In genomic region chr1:111195002-111195684, GRCh38 we compare ENCODE assay signal across 19 cellular contexts. TPM values are rescaled to one million over a fixed set of nuclear protein-coding genes. Genes with fewer than 3 reads are reported as not detected.
DNase-seq lines count a peak whose midpoint lies in the region; ATAC-seq and TF ChIP-seq lines count a peak whose summit lies in the region.
"Had no signal": no experiment of that assay in that cellular context is flagged by ENCODE, and none has a peak within 500 bp of the region (broad histone marks: within the 10 kb centered on the region; RNA-seq: fewer than 3 reads in every experiment).

No MANE protein-coding gene starts in this region.

- ATAC-seq in natural killer cell treated with Interleukin-12 subunit alpha and Interleukin-12 subunit beta and Interleukin-15 and Interleukin-18, amount 100 ng/mL, for 72 hours: no peak
- ATAC-seq in GM21360 (IDR thresholded peaks at IDR 0.05; ENCODE audit: unreplicated experiment): no peak
- ATAC-seq: activated CD4-positive, CD25-positive, alpha-beta regulatory T cell treated with anti-CD3 and anti-CD28 coated beads, Interleukin-2, amount 50 U/mL, for 24 hours; gastroesophageal sphincter; pancreas had no signal

- H3K36me3 Mint-ChIP-seq in CD8-positive, alpha-beta memory T cell: peaks cover 58 to 100% (median 69%) of the 10 kb centered on the region in 3 donors
- peaks cover 19% of the 10 kb centered on the region for H3K36me3 Mint-ChIP-seq in IgD-negative memory B cell
- peaks cover 62% of the 10 kb centered on the region for H3K36me3 Mint-ChIP-seq in natural killer cell treated with Interleukin-12 subunit alpha and Interleukin-12 subunit beta and Interleukin-15 and Interleukin-18, amount 100 ng/mL, for 72 hours

- H3K27ac ChIP-seq in CD8-positive, alpha-beta memory T cell (ENCODE audit: low read depth, low read length): peak overlapping the region; percentile 10
- H3K27ac ChIP-seq in colonic mucosa: peak overlapping the region; percentile 68
- H3K27ac ChIP-seq: gastroesophageal sphincter, pancreas, tibial nerve had no signal

- H3K27ac Mint-ChIP-seq in CD8-positive, alpha-beta memory T cell: peak overlapping the region; percentile 93 to 100 (median 96)
- H3K27ac Mint-ChIP-seq in IgD-negative memory B cell: peak overlapping the region; percentile 20 to 90 (median 78)
- peak overlapping the region; percentile 94 to 99 for H3K27ac Mint-ChIP-seq in natural killer cell treated with Interleukin-12 subunit alpha and Interleukin-12 subunit beta and Interleukin-15 and Interleukin-18, amount 100 ng/mL, for 72 hours
- H3K27ac Mint-ChIP-seq: endodermal cell had no signal

- H3K9me3 Mint-ChIP-seq in CD8-positive, alpha-beta memory T cell: no peaks in the 10 kb centered on the region
- H3K9me3 Mint-ChIP-seq in IgD-negative memory B cell: no peaks in the 10 kb centered on the region
- no peaks in the 10 kb centered on the region for H3K9me3 Mint-ChIP-seq in natural killer cell treated with Interleukin-12 subunit alpha and Interleukin-12 subunit beta and Interleukin-15 and Interleukin-18, amount 100 ng/mL, for 72 hours
- H3K9me3 Mint-ChIP-seq: endodermal cell had no signal

- H3K4me3 Mint-ChIP-seq in CD8-positive, alpha-beta memory T cell: peak overlapping the region; percentile 71 to 100 (median 98)
- H3K4me3 Mint-ChIP-seq in IgD-negative memory B cell: peak overlapping the region in 2 of 4 donors; percentile 10 to 34
- H3K4me3 Mint-ChIP-seq in natural killer cell treated with Interleukin-12 subunit alpha and Interleukin-12 subunit beta and Interleukin-15 and Interleukin-18, amount 100 ng/mL, for 72 hours: peak overlapping the region; percentile 98
- H3K4me3 Mint-ChIP-seq: endodermal cell had no signal

- H3K4me3 ChIP-seq in CD8-positive, alpha-beta memory T cell (ENCODE audit: low read length): peak overlapping the region; percentile 96
- H3K4me3 ChIP-seq in colonic mucosa (no peak overlapping the region), lower leg skin (ENCODE audit: low read depth, poor library complexity, severe bottlenecking) (no peak overlapping the region)
- H3K4me3 ChIP-seq: gastroesophageal sphincter, pancreas, tibial nerve had no signal

- CTCF ChIA-PET in CD8-positive, alpha-beta memory T cell (lab: Charles Lee): interaction anchor here (2.1 to 10.8 kb wide), 4 partner anchors 12 to 205 kb away, joined by 6 to 252 read pairs (median 12); no protein-coding TSS in a partner anchor

- no peaks in the 10 kb centered on the region for H3K27me3 Mint-ChIP-seq in CD8-positive, alpha-beta memory T cell
- H3K27me3 Mint-ChIP-seq in IgD-negative memory B cell: no peaks in the 10 kb centered on the region
- H3K27me3 Mint-ChIP-seq in natural killer cell treated with Interleukin-12 subunit alpha and Interleukin-12 subunit beta and Interleukin-15 and Interleukin-18, amount 100 ng/mL, for 72 hours: no peaks in the 10 kb centered on the region

- peaks cover 74% of the 10 kb centered on the region for H3K4me1 ChIP-seq in CD8-positive, alpha-beta memory T cell (ENCODE audit: insufficient read depth, low read length)
- H3K4me1 ChIP-seq in colonic mucosa: peaks cover 5% of the 10 kb centered on the region

- POLR2A ChIA-PET in CD8-positive, alpha-beta memory T cell (lab: Charles Lee): interaction anchor here (0.7 to 10.8 kb wide), 3 partner anchors 9 to 24 kb away, joined by 3 to 259 read pairs (median 3); no protein-coding TSS in a partner anchor

- H3K9me3 ChIP-seq in CD8-positive, alpha-beta memory T cell (ENCODE audit: low read length): no peaks in the 10 kb centered on the region
- H3K9me3 ChIP-seq in colonic mucosa: no peaks in the 10 kb centered on the region
- H3K9me3 ChIP-seq: BLaER1 treated with 17β-estradiol and CSF1 and Interleukin-3, amounts not matched to agents 10 nM and 100 nM; gastroesophageal sphincter; pancreas; Peyer's patch; tibial nerve had no signal

- no peak for TF ChIP-seq POLR2A in lower leg skin (IDR thresholded peaks at IDR 0.05)

- no peak for TF ChIP-seq CTCF in colonic mucosa (IDR thresholded peaks at IDR 0.05)
- TF ChIP-seq CTCF in lower leg skin (IDR thresholded peaks at IDR 0.05): no peak

- H3K27me3 ChIP-seq in CD8-positive, alpha-beta memory T cell (ENCODE audit: insufficient read depth, low read length, poor library complexity, severe bottlenecking): no peaks in the 10 kb centered on the region
- no peaks in the 10 kb centered on the region for H3K27me3 ChIP-seq in colonic mucosa
- H3K27me3 ChIP-seq: BLaER1 treated with 17β-estradiol and CSF1 and Interleukin-3, amounts not matched to agents 10 nM and 100 nM; gastroesophageal sphincter; pancreas; Peyer's patch; tibial nerve had no signal

- intact Hi-C loops in colonic mucosa (cut with DNase I): no loop called here
- intact Hi-C loops in lower leg skin (cut with DNase I; ENCODE audit: low total_unique reads): no loop called here
- intact Hi-C loops in posterior cingulate gyrus (cut with DNase I): no loop called here

- H3K9ac ChIP-seq in colonic mucosa (ENCODE audit: low read depth in 2 of 2, low read length in 2 of 2): no peak overlapping the region

- no peak for DNase-seq in CD8-positive, alpha-beta memory T cell
- no peak for DNase-seq in colonic mucosa
- DNase-seq in natural killer cell treated with Interleukin-12 subunit alpha and Interleukin-12 subunit beta and Interleukin-15 and Interleukin-18, amount 100 ng/mL, for 72 hours (ENCODE audit: low spot score): no peak
- no peak for DNase-seq in lower leg skin (ENCODE audit: low spot score in 2 of 2)
- DNase-seq in posterior cingulate gyrus: no peak
- DNase-seq in NCI-H82 treated with DMSO at 0.1 percent for 48 hours (lab: John Stamatoyannopoulos, UW; ENCODE audit: unreplicated experiment): no peak
- DNase-seq: activated effector memory CD4-positive, alpha-beta T cell treated with anti-CD3 and anti-CD28 coated beads, Interleukin-2, amount 50 U/mL, for 16 hours; endodermal cell; NCI-H2081; NCI-H526 treated with DMSO at 0.1 percent for 48 hours; pancreas; Peyer's patch had no signal

- WGBS in lower leg skin, 2 donors: 87 to 90% methylated on average over 4 of the region's 4 CpGs

- H3K4me1 Mint-ChIP-seq in CD8-positive, alpha-beta memory T cell: peaks cover 77 to 82% (median 79%) of the 10 kb centered on the region in 3 donors
- peaks cover 55 to 81% (median 72%) of the 10 kb centered on the region in 3 donors for H3K4me1 Mint-ChIP-seq in IgD-negative memory B cell
- H3K4me1 Mint-ChIP-seq in natural killer cell treated with Interleukin-12 subunit alpha and Interleukin-12 subunit beta and Interleukin-15 and Interleukin-18, amount 100 ng/mL, for 72 hours (ENCODE audit: low read depth in 2 of 2): peaks cover 92 to 95% of the 10 kb centered on the region in 2 donors

- peaks cover 91% of the 10 kb centered on the region for H3K36me3 ChIP-seq in CD8-positive, alpha-beta memory T cell (ENCODE audit: insufficient read depth, low read length)
- peaks cover 6% of the 10 kb centered on the region for H3K36me3 ChIP-seq in colonic mucosa
- H3K36me3 ChIP-seq: gastroesophageal sphincter, tibial nerve had no signal

RNA-seq across cellular contexts. Expression of gene DENND2D, which starts 5.3 kb away (rescaled TPM):
- total RNA-seq in CD8-positive, alpha-beta memory T cell: 100 to 1,000 TPM; 185 to 196 TPM
- polyA plus RNA-seq in CD8-positive, alpha-beta memory T cell: 258 TPM
- 107 TPM for polyA plus RNA-seq in IgD-negative memory B cell
- total RNA-seq in colonic mucosa (10 to 100 TPM; 51.0 to 65.2 TPM), lower leg skin (10 to 100 TPM; 26.7 to 48.9 (median 33.6) TPM)
- 100 to 1,000 TPM; 103 to 118 TPM for total RNA-seq in natural killer cell treated with Interleukin-12 subunit alpha and Interleukin-12 subunit beta and Interleukin-15 and Interleukin-18, amount 100 ng/mL, for 72 hours

RNA-seq across cellular contexts. Expression of gene CHI3L2, which starts 32.4 kb away (rescaled TPM):
- 1 to 10 TPM; 1.6 to 1.9 TPM for total RNA-seq in CD8-positive, alpha-beta memory T cell
- polyA plus RNA-seq in CD8-positive, alpha-beta memory T cell: 20.8 TPM
- 14.4 TPM for polyA plus RNA-seq in IgD-negative memory B cell
- total RNA-seq in colonic mucosa (under 1 TPM; 0.49 to 0.53 TPM), lower leg skin (10 to 100 TPM in 1 of 4 donors, 1 to 10 TPM in 2, not detected in 1; 2.2 to 15.8 (median 5.5) TPM)
- total RNA-seq in natural killer cell treated with Interleukin-12 subunit alpha and Interleukin-12 subunit beta and Interleukin-15 and Interleukin-18, amount 100 ng/mL, for 72 hours: 10 to 100 TPM in 1 of 2 donors, 1 to 10 TPM in 1; 4.3 to 30.6 TPM
- total RNA-seq: bronchial epithelial cell, endodermal cell had no signal

RNA-seq across cellular contexts. Expression of gene CEPT1, which starts 55.1 kb away (rescaled TPM):
- total RNA-seq in CD8-positive, alpha-beta memory T cell: 10 to 100 TPM; 38.9 to 41.3 TPM
- 23.4 TPM for polyA plus RNA-seq in CD8-positive, alpha-beta memory T cell
- polyA plus RNA-seq in IgD-negative memory B cell: 47.4 TPM
- total RNA-seq in colonic mucosa (10 to 100 TPM; 35.7 to 38.7 TPM), lower leg skin (10 to 100 TPM; 23.5 to 44.0 (median 31.8) TPM)
- 10 to 100 TPM; 34.5 to 41.6 TPM for total RNA-seq in natural killer cell treated with Interleukin-12 subunit alpha and Interleukin-12 subunit beta and Interleukin-15 and Interleukin-18, amount 100 ng/mL, for 72 hours

RNA-seq across cellular contexts. Expression of gene DRAM2, which starts 55.2 kb away (rescaled TPM):
- 10 to 100 TPM; 25.0 to 27.8 TPM for total RNA-seq in CD8-positive, alpha-beta memory T cell
- polyA plus RNA-seq in CD8-positive, alpha-beta memory T cell: 69.3 TPM
- 268 TPM for polyA plus RNA-seq in IgD-negative memory B cell
- 10 to 100 TPM; 35.8 to 88.8 TPM for total RNA-seq in colonic mucosa
- total RNA-seq in natural killer cell treated with Interleukin-12 subunit alpha and Interleukin-12 subunit beta and Interleukin-15 and Interleukin-18, amount 100 ng/mL, for 72 hours: 10 to 100 TPM; 22.5 to 25.7 TPM
- 10 to 100 TPM; 26.8 to 45.0 (median 40.3) TPM for total RNA-seq in lower leg skin
